9 cellular contexts compared by ENCODE assay signal in genomic region chr2:224159345-224159928, GRCh38.
"Had no signal": no experiment of that assay in that cellular context is flagged by ENCODE, and none has a peak within 500 bp of the region (broad histone marks: within the 10 kb centered on the region; RNA-seq: fewer than 3 reads in every experiment).

No MANE protein-coding gene starts in this region.

- H3K36me3 Mint-ChIP-seq: IgD-negative memory B cell had no signal

- H3K27ac Mint-ChIP-seq: GM23338, H9, IgD-negative memory B cell had no signal

- H3K4me2 ChIP-seq: GM23338 had no signal

- H2AFZ ChIP-seq: GM23338 had no signal

- H3K4me3 Mint-ChIP-seq: GM23338, H9 had no signal

- ATAC-seq: GM23338, HepG2 had no signal

- H3K4me1 Mint-ChIP-seq: GM23338, IgD-negative memory B cell had no signal

- H3K9me3 Mint-ChIP-seq: GM23338, H9 had no signal

- DNase-seq: H9, HCEC 1CT, Kasumi-1, KG1 had no signal

- H3K4me3 ChIP-seq: GM23338 had no signal

- FAIRE-seq: H1, H54, HepG2 had no signal
